Comparison of ENCODE assay signal across 25 cellular contexts in the genomic region with DNA sequence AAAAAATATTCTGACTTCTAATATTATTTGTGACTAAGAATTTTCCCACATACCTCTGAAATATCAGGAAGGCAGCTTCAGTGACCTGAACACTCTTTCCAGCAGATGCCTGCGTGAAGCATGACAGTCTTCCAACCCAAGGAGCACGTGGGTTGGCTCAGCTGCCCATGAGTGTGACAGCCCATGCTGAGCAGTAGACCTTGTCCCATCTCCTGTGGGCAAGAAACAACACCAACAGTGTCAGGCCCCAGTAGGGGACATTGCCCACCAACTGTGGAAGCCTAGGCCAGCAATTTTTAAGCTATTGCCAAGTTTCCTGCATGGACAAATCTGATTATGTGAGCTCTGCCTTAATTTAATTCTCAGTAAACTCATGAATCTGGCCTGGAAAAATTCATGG.
"Had no signal": no experiment of that assay in that cellular context is flagged by ENCODE, and none has a peak within 500 bp of the region (broad histone marks: within the 10 kb centered on the region; RNA-seq: fewer than 3 reads in every experiment).

No MANE protein-coding gene starts in this region.

- H3K4me1 ChIP-seq: Peyer's patch had no signal

- H3K27me3 ChIP-seq: cardiac muscle cell, MG63, Peyer's patch had no signal

- H3K9me3 ChIP-seq: MG63, Peyer's patch had no signal

- H3K36me3 ChIP-seq: cardiac muscle cell, MG63, Peyer's patch had no signal

- H3K27ac ChIP-seq: cardiac muscle cell, Peyer's patch had no signal

- DNase-seq: activated CD4-positive, alpha-beta T cell treated with anti-CD3 and anti-CD28 coated beads, Interleukin-2, amount 50 U/mL, for 4 hours; activated CD8-positive, alpha-beta T cell treated with anti-CD3 and anti-CD28 coated beads for 36 hours; activated effector memory CD4-positive, alpha-beta T cell treated with anti-CD3 and anti-CD28 coated beads, Interleukin-2, amount 50 U/mL, for 16 hours; activated naive CD4-positive, alpha-beta T cell; activated naive CD4-positive, alpha-beta T cell treated with anti-CD3 and anti-CD28 coated beads, Interleukin-2, amount 50 U/mL, for 16 hours; activated naive CD8-positive, alpha-beta T cell treated with anti-CD3 and anti-CD28 coated beads for 36 hours; activated T-cell treated with anti-CD3 and anti-CD28 coated beads, Interleukin-2, amount 50 U/mL, for 1 hour; activated T-cell treated with anti-CD3 and anti-CD28 coated beads, Interleukin-2, amount 50 U/mL, for 72 hours; amniotic stem cell; aorta; Karpas-422; MG63; NCI-H1048; NCI-H1105 treated with DMSO at 0.1 percent for 48 hours; NCI-H1436; NCI-H1694; NCI-H2029; NCI-H345; NCI-H524 treated with DMSO at 0.1 percent for 48 hours; Peyer's patch; RPMI8226; SHP77 treated with DMSO at 0.1 percent for 48 hours; T1000 had no signal

- H3K4me3 ChIP-seq: cardiac muscle cell, MG63, Peyer's patch had no signal

- ATAC-seq: activated CD8-positive, alpha-beta T cell treated with anti-CD3 and anti-CD28 coated beads for 36 hours; activated T-cell treated with anti-CD3 and anti-CD28 coated beads, Interleukin-2, amount 50 U/mL, for 72 hours; activated T-helper 17 cell treated with anti-CD3 and anti-CD28 coated beads, Interleukin-2, amount 50 U/mL, for 72 hours had no signal
